In the genomic region with DNA sequence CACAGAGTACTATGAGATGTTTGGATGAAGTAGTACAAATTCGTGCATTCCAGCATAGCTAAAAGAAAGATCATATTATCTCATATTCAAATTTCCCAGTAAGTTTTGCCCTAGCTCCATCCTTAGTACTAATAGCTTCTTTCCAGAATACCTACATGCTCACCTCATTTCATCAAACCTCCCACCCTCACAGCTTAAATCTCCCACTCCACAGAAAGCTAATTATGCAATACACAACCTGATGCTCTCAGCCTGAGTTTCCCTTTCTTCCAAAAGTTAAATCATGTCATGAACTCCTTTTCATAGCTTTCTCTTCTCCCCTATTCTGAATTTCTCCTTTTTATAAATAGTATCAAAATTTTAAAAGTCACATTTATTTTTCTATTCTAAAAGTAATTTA, we compare ENCODE assay signal across 7 cellular contexts.
"Had no signal": no experiment of that assay in that cellular context is flagged by ENCODE, and none has a peak within 500 bp of the region (broad histone marks: within the 10 kb centered on the region; RNA-seq: fewer than 3 reads in every experiment).

No MANE protein-coding gene starts in this region.

- DNase-seq: GM23248, GOT3, H7, H9, HFFc6 had no signal

- H3K27ac ChIP-seq: GM23248 had no signal

- ATAC-seq: GM23338, HCT116 had no signal
